ENCODE assay signal across 16 cellular contexts in the genomic region with DNA sequence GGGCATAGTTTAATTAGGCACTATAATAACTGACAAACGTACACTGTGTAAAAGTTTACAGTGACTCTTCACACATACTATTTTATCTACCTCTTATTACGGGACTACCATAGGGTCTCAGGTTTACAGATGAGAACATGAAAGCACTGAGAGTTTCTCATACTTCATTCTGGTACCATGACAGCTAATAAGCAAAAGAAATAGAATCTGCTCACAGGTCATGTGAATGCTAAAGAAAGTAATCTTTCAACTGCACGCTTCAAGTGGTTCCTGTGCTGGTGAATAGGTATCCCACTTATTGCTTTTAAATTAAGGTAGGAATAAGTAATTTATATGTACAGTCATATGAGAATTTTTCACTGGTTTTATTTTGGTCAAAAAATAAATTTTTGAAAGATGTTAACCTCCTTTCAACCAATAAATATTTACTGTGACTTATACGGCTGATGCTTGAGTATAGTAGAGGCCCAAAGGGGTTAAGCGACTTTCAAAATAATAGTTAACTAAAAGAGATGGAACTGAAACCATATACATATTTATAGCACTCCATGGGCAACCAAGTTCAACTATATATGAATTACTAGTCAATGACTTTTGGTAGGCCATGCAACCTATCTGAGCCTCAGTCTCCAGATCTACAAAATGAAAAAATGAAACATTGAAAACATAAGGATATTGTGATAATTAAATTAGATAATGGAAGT. TPM values are rescaled to one million over a fixed set of nuclear protein-coding genes. Genes with fewer than 3 reads are reported as not detected.
A peak's percentile ranks its signal among the peaks of the same experiment; 100 is the strongest.
DNase-seq lines count a peak whose midpoint lies in the region; ATAC-seq, FAIRE-seq and TF ChIP-seq lines count a peak whose summit lies in the region.
"Had no signal": no experiment of that assay in that cellular context is flagged by ENCODE, and none has a peak within 500 bp of the region (broad histone marks: within the 10 kb centered on the region; RNA-seq: fewer than 3 reads in every experiment).

No MANE protein-coding gene starts in this region.

- no peak overlapping the region for H3K9ac ChIP-seq in GM12878 (ENCODE audit: control insufficient read depth, insufficient read depth, low read length)

- no TSS peak for BruUV-seq in GM12878 (replicated peaks; lab: Mats Ljungman, UMichigan)

- H3K4me2 ChIP-seq in GM12878 (ENCODE audit: control insufficient read depth, insufficient read depth): no peak overlapping the region

- TF ChIP-seq CTCF in GM12878 (IDR thresholded peaks at IDR 0.05 in 2 of 3, conservative IDR thresholded peaks at IDR 0.05 in 1 of 3; ENCODE audit: control insufficient read depth in 2 of 3, extremely low read depth in 1 of 3, insufficient read depth in 1 of 3, low read depth in 3 of 3, low read length in 3 of 3) (no peak), ovary (IDR thresholded peaks at IDR 0.05) (no peak)

- H3K4me3 ChIP-seq in GM12878 (no peak overlapping the region), ovary (no peak overlapping the region)
- H3K4me3 ChIP-seq: body of pancreas had no signal

- intact Hi-C loops in GM12878 (cut with micrococcal nuclease; ENCODE audit: unreplicated experiment): no loop called here
- intact Hi-C loops in ovary (cut with DNase I): no loop called here

- H3K36me3 ChIP-seq in GM12878 (ENCODE audit: control insufficient read depth in 2 of 2, insufficient read depth in 2 of 2, low read length in 1 of 2): no peaks in the 10 kb centered on the region
- H3K36me3 ChIP-seq in ovary: no peaks in the 10 kb centered on the region

- CTCF ChIA-PET in GM12878 (lab: Yijun Ruan, JAX): interaction anchor here (0.7 to 3.3 kb wide), 6 partner anchors 9 to 223 kb away, joined by 3 to 18 read pairs (median 3); a partner anchor contains a TSS

- POLR2A ChIA-PET in GM12878 (lab: Charles Lee): no interaction called here

- no peak for TF ChIP-seq POLR2A in GM12878 (IDR thresholded peaks at IDR 0.05; ENCODE audit: low read depth, low read length)
- no peak for TF ChIP-seq POLR2A in ovary (IDR thresholded peaks at IDR 0.05)

- SMC1A ChIA-PET in GM12878 (lab: Charles Lee; ENCODE audit: uncharacterized antibody, unreplicated experiment): interaction anchor here (0.8 to 1.3 kb wide), 6 partner anchors 8 to 258 kb away, joined by 3 to 6 read pairs (median 3); a partner anchor contains a TSS

- ATAC-seq in GM18907 (IDR thresholded peaks at IDR 0.05; ENCODE audit: unreplicated experiment) (peak; percentile 72), GM21786 (IDR thresholded peaks at IDR 0.05; ENCODE audit: unreplicated experiment) (peak; percentile 44), HG03378 (IDR thresholded peaks at IDR 0.05; ENCODE audit: unreplicated experiment) (peak; percentile 69), GM12878 (peak; percentile 53), GM21515 (IDR thresholded peaks at IDR 0.05; ENCODE audit: unreplicated experiment) (no peak)
- ATAC-seq: body of pancreas; naive thymus-derived CD4-positive, alpha-beta T cell; T-cell had no signal

- no peak for FAIRE-seq in GM12878 (lab: Jason Lieb, UNC)

- peaks cover 6% of the 10 kb centered on the region; the same call in 2 of the 3 replicates for H3K9me3 ChIP-seq in GM12878 (replicated peaks; ENCODE audit: control insufficient read depth, insufficient read depth, low read length)
- H3K9me3 ChIP-seq in ovary: no peaks in the 10 kb centered on the region
- H3K9me3 ChIP-seq: body of pancreas had no signal

- in situ Hi-C loops in GM12878 (cut with MboI): no loop called here

- no peak for DNase-seq in GM12878 (ENCODE audit: low read depth, low spot score)
- DNase-seq in ovary: no peak
- no peak for DNase-seq in RKO (ENCODE audit: low spot score)
- DNase-seq in NCI-H187 treated with DMSO at 0.1 percent for 48 hours (lab: John Stamatoyannopoulos, UW): no peak
- DNase-seq: activated B cell treated with CpG ODN at 0.5 μM for 24 hours; activated naive CD4-positive, alpha-beta T cell treated with anti-CD3 and anti-CD28 coated beads, Interleukin-2, amount 10 ng/mL, durations not matched to agents 7 days and 5 days; body of pancreas; H7; naive thymus-derived CD4-positive, alpha-beta T cell; NCI-H345; stimulated activated CD4-positive, alpha-beta T cell treated with anti-CD3 and anti-CD28 coated beads, Interleukin-15, amount 100 ng/mL, for 24 hours; T-cell had no signal

- no peaks in the 10 kb centered on the region for H4K20me1 ChIP-seq in GM12878 (ENCODE audit: control insufficient read depth, insufficient read depth)

- H3K27ac ChIP-seq in GM12878 (ENCODE audit: control insufficient read depth, insufficient read depth) (no peak overlapping the region), ovary (no peak overlapping the region)
- H3K27ac ChIP-seq: body of pancreas had no signal

- TF ChIP-seq EP300 in GM12878 (IDR thresholded peaks at IDR 0.05; ENCODE audit: borderline replicate concordance in 1 of 2, control insufficient read depth in 1 of 2, low read depth in 2 of 2, low read length in 2 of 2): no peak
- no peak for TF ChIP-seq EP300 in ovary (IDR thresholded peaks at IDR 0.05)

- H3K4me1 ChIP-seq in GM12878 (ENCODE audit: control insufficient read depth, insufficient read depth, low read length) (no peaks in the 10 kb centered on the region), ovary (ENCODE audit: insufficient read depth) (no peaks in the 10 kb centered on the region)
- H3K4me1 ChIP-seq: body of pancreas had no signal

- RAD21 ChIA-PET in GM12878 (lab: Charles Lee; ENCODE audit: unreplicated experiment): interaction anchor here (0.9 to 2.4 kb wide), 4 partner anchors 9 to 172 kb away, joined by 3 to 8 read pairs (median 3); a partner anchor contains a TSS

- 0 out of 4 replicates have a peak, but pooled peaks cover 0 to 3% of the 10 kb centered on the region in 2 experiments for H3K27me3 ChIP-seq in GM12878 (replicated peaks in 1 of 2; ENCODE audit: control insufficient read depth in 2 of 2, insufficient read depth in 2 of 2, low read length in 1 of 2)
- no peaks in the 10 kb centered on the region for H3K27me3 ChIP-seq in ovary

- no peak overlapping the region for H2AFZ ChIP-seq in GM12878 (ENCODE audit: control insufficient read depth, low read depth, low read length)

- no peak for TF ChIP-seq RAD21 in GM12878 (IDR thresholded peaks at IDR 0.05; ENCODE audit: insufficient read depth, low read depth, low read length)

- H3K79me2 ChIP-seq in GM12878 (ENCODE audit: control insufficient read depth, insufficient read depth, low read length): peaks cover 6% of the 10 kb centered on the region

- 82% methylated on average over 5 of the region's 5 CpGs for WGBS in GM12878 (ENCODE audit: insufficient coverage, insufficient replicate concordance, low lambda C conversion rate, missing lambda C conversion rate)
- 71 to 80% (median 79%) methylated on average over 5 of the region's 5 CpGs for WGBS in ovary, 3 donors

RNA-seq across cellular contexts. Expression of a gene that starts 8.1 kb away (rescaled TPM):
- 4.5 and 7.0 TPM in 2 replicates for total RNA-seq in GM12878 (2013; cell fraction: nucleolus; rRNA removed)
- total RNA-seq in GM12878 (2014; rRNA removed) (29.0 and 34.5 TPM in 2 replicates), GM12878 (2014; rRNA removed; fragmentation: Illumina TruSeq; extraction: Trizol) (5.6 and 6.1 TPM in 2 replicates), GM12878 (2021) (28.0 and 30.6 TPM in 2 replicates), ovary (1 to 10 TPM in 3 of 7 donors, under 1 TPM in 4; 0.20 to 7.6 (median 0.82) TPM)
- 3.2 TPM for polyA plus RNA-seq in GM12878 (2011; ENCODE audit: low read depth)
- polyA plus RNA-seq in GM12878 (2011; rRNA removed) (5.3 and 6.3 TPM in 2 replicates), GM12878 (2014; fragmentation: Illumina TruSeq; extraction: Trizol) (3.9 and 8.8 TPM in 2 replicates), GM12878 (2014; fragmentation: Nextera tagmentation; extraction: Ambion mirVana) (1 to 10 TPM in 1 of 2 experiments, under 1 TPM in 1; 0.84 to 2.3 TPM), GM12878 (2014; rRNA removed) (40.1 and 48.7 TPM in 2 replicates), GM12878 (2016; fragmentation: Nextera tagmentation; extraction: Ambion mirVana) (10 to 100 TPM; 32.1 to 41.2 TPM), ovary (1 to 10 TPM; 1.0 to 1.3 TPM)
- 10.1 and 22.5 TPM in 2 replicates for polyA plus RNA-seq in GM12878 (2011; cell fraction: cytosol; rRNA removed)
- 13.3 and 21.0 TPM in 2 replicates for polyA plus RNA-seq in GM12878 (2011; cell fraction: nucleus; rRNA removed)
- polyA plus RNA-seq in GM12878 (2012): 20.0 and 21.9 TPM in 2 replicates
- polyA minus RNA-seq in GM12878 (2011; rRNA and poly(A)+ RNA removed): 2.9 and 3.0 TPM in 2 replicates
- polyA minus RNA-seq in GM12878 (2011; cell fraction: cytosol; rRNA and poly(A)+ RNA removed): 5.7 and 6.1 TPM in 2 replicates
- polyA minus RNA-seq in GM12878 (2011; cell fraction: nucleus; rRNA and poly(A)+ RNA removed): 4.4 and 11.1 TPM in 2 replicates
- total RNA-seq: H7 had no signal

RNA-seq across cellular contexts. Expression of a gene that starts 8.5 kb away (rescaled TPM):
- total RNA-seq in GM12878 (2013; cell fraction: nucleolus; rRNA removed): 2.9 and 3.3 TPM in 2 replicates
- 1.0 and 2.0 TPM in 2 replicates for total RNA-seq in GM12878 (2014; rRNA removed)
- total RNA-seq in GM12878 (2014; rRNA removed; fragmentation: Illumina TruSeq; extraction: Trizol): 1.5 and 1.7 TPM in 2 replicates
- 0.98 and 1.3 TPM in 2 replicates for total RNA-seq in GM12878 (2021)
- 0.49 TPM for polyA plus RNA-seq in GM12878 (2011; ENCODE audit: low read depth)
- polyA plus RNA-seq in GM12878 (2011; rRNA removed): 1.5 and 1.9 TPM in 2 replicates
- 0.55 and 0.94 TPM in 2 replicates for polyA plus RNA-seq in GM12878 (2011; cell fraction: cytosol; rRNA removed)
- polyA plus RNA-seq in GM12878 (2011; cell fraction: nucleus; rRNA removed): 3.2 and 3.3 TPM in 2 replicates
- polyA plus RNA-seq in GM12878 (2012): 0.54 and 0.67 TPM in 2 replicates
- polyA plus RNA-seq in GM12878 (2014; fragmentation: Illumina TruSeq; extraction: Trizol): 0.38 and 0.69 TPM in 2 replicates
- polyA plus RNA-seq in GM12878 (2014; fragmentation: Nextera tagmentation; extraction: Ambion mirVana): under 1 TPM in 1 of 2 experiments, not detected in 1; 0.22 TPM
- polyA plus RNA-seq in GM12878 (2014; rRNA removed): 2.1 and 2.2 TPM in 2 replicates
- under 1 TPM; 0.66 to 0.88 TPM for polyA plus RNA-seq in GM12878 (2016; fragmentation: Nextera tagmentation; extraction: Ambion mirVana)
- 1.8 and 2.3 TPM in 2 replicates for polyA minus RNA-seq in GM12878 (2011; rRNA and poly(A)+ RNA removed)
- polyA minus RNA-seq in GM12878 (2011; cell fraction: cytosol; rRNA and poly(A)+ RNA removed): 0.73 TPM in 1 of 2 replicates, not detected in the other
- 3.9 and 7.8 TPM in 2 replicates for polyA minus RNA-seq in GM12878 (2011; cell fraction: nucleus; rRNA and poly(A)+ RNA removed)
- 1 to 10 TPM in 3 of 7 donors, under 1 TPM in 3, not detected in 1; 0.51 to 2.1 (median 0.82) TPM for total RNA-seq in ovary
- polyA plus RNA-seq in ovary: under 1 TPM; 0.06 to 0.32 TPM
- total RNA-seq: H7 had no signal
- polyA plus RNA-seq: naive thymus-derived CD4-positive, alpha-beta T cell had no signal

RNA-seq across cellular contexts. Expression of a gene that starts 23.0 kb away (rescaled TPM):
- total RNA-seq in GM12878 (2013; cell fraction: nucleolus; rRNA removed): not detected in 2 replicates
- total RNA-seq in GM12878 (2014; rRNA removed): 0.06 and 0.22 TPM in 2 replicates
- total RNA-seq in GM12878 (2014; rRNA removed; fragmentation: Illumina TruSeq; extraction: Trizol): 0.09 and 0.14 TPM in 2 replicates
- 0.15 and 0.19 TPM in 2 replicates for total RNA-seq in GM12878 (2021)
- 0.08 TPM for polyA plus RNA-seq in GM12878 (2011; ENCODE audit: low read depth)
- 0.03 TPM in 1 of 2 replicates, not detected in the other for polyA plus RNA-seq in GM12878 (2011; rRNA removed)
- 0.03 and 0.12 TPM in 2 replicates for polyA plus RNA-seq in GM12878 (2011; cell fraction: cytosol; rRNA removed)
- polyA plus RNA-seq in GM12878 (2011; cell fraction: nucleus; rRNA removed): 0.07 and 0.19 TPM in 2 replicates
- 0.20 and 0.27 TPM in 2 replicates for polyA plus RNA-seq in GM12878 (2012)
- polyA plus RNA-seq in GM12878 (2014; fragmentation: Illumina TruSeq; extraction: Trizol): 0.03 and 0.06 TPM in 2 replicates
- under 1 TPM; 0.04 to 0.08 TPM for polyA plus RNA-seq in GM12878 (2014; fragmentation: Nextera tagmentation; extraction: Ambion mirVana)
- polyA plus RNA-seq in GM12878 (2014; rRNA removed): 0.16 and 0.47 TPM in 2 replicates
- polyA plus RNA-seq in GM12878 (2016; fragmentation: Nextera tagmentation; extraction: Ambion mirVana): under 1 TPM in 1 of 2 experiments, not detected in 1; 0.13 TPM
- polyA minus RNA-seq in GM12878 (2011; rRNA and poly(A)+ RNA removed): 0.07 TPM in 1 of 2 replicates, not detected in the other
- polyA minus RNA-seq in GM12878 (2011; cell fraction: cytosol; rRNA and poly(A)+ RNA removed): not detected in 2 replicates
- not detected in 2 replicates for polyA minus RNA-seq in GM12878 (2011; cell fraction: nucleus; rRNA and poly(A)+ RNA removed)
- 1 to 10 TPM; 1.0 to 5.3 (median 1.7) TPM for total RNA-seq in ovary
- 1 to 10 TPM in 1 of 2 donors, under 1 TPM in 1; 0.63 to 5.7 TPM for polyA plus RNA-seq in ovary
- polyA plus RNA-seq: naive thymus-derived CD4-positive, alpha-beta T cell had no signal
